ENCODE assay signal across 26 cellular contexts in the genomic region with DNA sequence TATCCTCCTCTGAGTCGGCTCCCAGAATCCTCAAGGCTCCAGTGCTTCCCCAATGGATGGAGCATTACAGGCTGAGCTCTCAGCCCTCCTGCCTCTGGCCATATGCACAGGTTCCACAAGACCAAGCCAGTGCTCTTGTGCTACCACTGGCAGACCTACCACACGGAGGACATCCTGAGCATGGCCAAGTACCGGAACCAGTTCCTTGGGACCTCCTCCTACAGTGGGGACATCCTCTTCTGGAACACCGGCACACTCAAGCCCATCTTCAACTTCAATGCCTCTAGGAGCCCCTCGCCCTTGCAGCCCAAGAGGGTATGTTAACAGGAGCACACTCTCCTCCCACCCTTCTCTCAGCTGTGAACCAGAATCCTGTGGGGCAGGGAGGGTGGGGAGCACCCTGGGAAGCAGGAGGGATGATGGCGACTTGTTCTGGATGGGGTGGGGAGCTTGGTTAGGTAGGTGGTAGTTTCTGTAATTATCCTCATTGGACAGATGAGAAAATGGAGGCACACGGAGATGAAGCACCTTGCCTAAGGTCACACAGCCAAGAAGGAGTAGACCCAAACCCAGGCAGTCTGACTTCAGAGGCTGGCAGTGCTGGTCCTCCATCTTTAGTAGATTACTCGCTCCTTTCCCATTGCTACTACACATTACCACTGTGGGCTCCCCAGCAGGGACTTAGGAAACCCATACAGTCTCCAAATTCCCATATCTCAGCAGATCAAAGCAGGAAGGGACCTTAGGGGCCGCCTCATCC. TPM values are rescaled to one million over a fixed set of nuclear protein-coding genes. Genes with fewer than 3 reads are reported as not detected.
DNase-seq lines count a peak whose midpoint lies in the region; ATAC-seq, FAIRE-seq and TF ChIP-seq lines count a peak whose summit lies in the region.
"Had no signal": no experiment of that assay in that cellular context is flagged by ENCODE, and none has a peak within 500 bp of the region (broad histone marks: within the 10 kb centered on the region; RNA-seq: fewer than 3 reads in every experiment).

No MANE protein-coding gene starts in this region.

- in situ Hi-C loops in HepG2 (cut with HindIII; ENCODE audit: extremely low pct_ligation_motif_present, low pct_unique_long_range_greater_than_20kb): no loop called here

- no peaks in the 10 kb centered on the region for H3K36me3 ChIP-seq in RWPE2 (ENCODE audit: low read depth)
- no peaks in the 10 kb centered on the region for H3K36me3 ChIP-seq in HepG2 (replicated peaks in 1 of 2; ENCODE audit: control insufficient read depth in 1 of 2, insufficient read depth in 2 of 2, low read length in 2 of 2)
- H3K36me3 ChIP-seq in kidney (ENCODE audit: control insufficient read depth in 1 of 2, insufficient read depth in 2 of 2, low read length in 2 of 2): no peaks in the 10 kb centered on the region
- H3K36me3 ChIP-seq: BLaER1 had no signal

- FAIRE-seq in HepG2 (lab: Jason Lieb, UNC) (no peak), kidney (lab: Jason Lieb, UNC) (no peak)
- FAIRE-seq: GM12891, GM19239 had no signal

- H3K27me3 ChIP-seq in RWPE2 (ENCODE audit: insufficient read depth, poor library complexity, severe bottlenecking): no peaks in the 10 kb centered on the region
- peaks cover 0 to 28% of the 10 kb centered on the region in 2 experiments; a peak in 4 of 5 replicates for H3K27me3 ChIP-seq in HepG2 (ENCODE audit: control insufficient read depth in 1 of 2, insufficient read depth in 2 of 2, low read length in 2 of 2)
- H3K27me3 ChIP-seq: BLaER1 had no signal

- no peak overlapping the region for H3K4me3 ChIP-seq in RWPE2 (ENCODE audit: severe bottlenecking)
- H3K4me3 ChIP-seq in HepG2 (replicated peaks in 1 of 3; ENCODE audit: insufficient read depth in 1 of 3, low read depth in 2 of 3, low read length in 3 of 3): no peak overlapping the region
- no peak overlapping the region for H3K4me3 ChIP-seq in kidney (ENCODE audit: low read length in 2 of 2)
- H3K4me3 ChIP-seq: BLaER1 had no signal

- no peaks in the 10 kb centered on the region for H4K20me1 ChIP-seq in HepG2 (ENCODE audit: insufficient read depth, low read length)
- H4K20me1 ChIP-seq: BLaER1 had no signal

- no peak for TF ChIP-seq POLR2A in HepG2 (IDR thresholded peaks at IDR 0.05; ENCODE audit: insufficient read depth in 1 of 2, low read depth in 2 of 2, low read length in 2 of 2)

- TF ChIP-seq CTCF in RWPE2 (IDR thresholded peaks at IDR 0.05; ENCODE audit: poor library complexity, severe bottlenecking) (no peak), HepG2 (CRISPR knock-in tag; IDR thresholded peaks at IDR 0.05) (no peak), kidney (IDR thresholded peaks at IDR 0.05; ENCODE audit: borderline replicate concordance, extremely low read depth, insufficient read depth) (no peak)

- WGBS in HepG2 (ENCODE audit: low lambda C conversion rate): 31% methylated on average over 9 of the region's 9 CpGs

- H2AFZ ChIP-seq in HepG2 (ENCODE audit: low read length): no peak overlapping the region

- BruUV-seq in HepG2 (replicated peaks; lab: Mats Ljungman, UMichigan): no TSS peak

- no peak overlapping the region for H3K4me2 ChIP-seq in HepG2 (ENCODE audit: low read depth, low read length)
- H3K4me2 ChIP-seq: BLaER1, SK-N-SH had no signal

- DNase-seq in RWPE2 (ENCODE audit: low spot score): peak; percentile 59
- DNase-seq in HepG2 (ENCODE audit: low spot score): no peak
- peak; percentile 51 for DNase-seq in posterior vena cava (ENCODE audit: low spot score)
- DNase-seq in ureter (ENCODE audit: low spot score): peak; percentile 13
- no peak for DNase-seq in kidney
- DNase-seq in occipital lobe (lab: John Stamatoyannopoulos, UW): no peak
- no peak for DNase-seq in GOT3 (lab: John Stamatoyannopoulos, UW)
- DNase-seq: CD4-positive, alpha-beta T cell; COR-L47; DMS79 treated with DMSO at 0.1 percent for 48 hours; H9; KG1; NCI-H1092; NCI-H1436; NCI-H1930; NCI-H2227 treated with DMSO at 0.1 percent for 48 hours; NCI-H510A treated with DMSO at 0.1 percent for 48 hours; NCI-H748 treated with DMSO at 0.1 percent for 48 hours; SIG-M5; SK-N-SH had no signal

- POLR2A ChIA-PET in HepG2 (lab: Yijun Ruan, JAX): no interaction called here

- no peak for ATAC-seq in RWPE2 (ENCODE audit: low read depth)
- ATAC-seq in HepG2: no peak
- no peak for ATAC-seq in GM21526 (IDR thresholded peaks at IDR 0.05; ENCODE audit: low FRiP score, unreplicated experiment)

- TF ChIP-seq EP300 in HepG2 (IDR thresholded peaks at IDR 0.05; ENCODE audit: low read depth in 2 of 2, low read length in 2 of 2): no peak
- no peak for TF ChIP-seq EP300 in HepG2 (CRISPR knock-in tag; IDR thresholded peaks at IDR 0.05; ENCODE audit: borderline replicate concordance)

- intact Hi-C loops in HepG2 (cut with micrococcal nuclease; ENCODE audit: unreplicated experiment): no loop called here
- intact Hi-C loops in posterior vena cava (cut with DNase I): no loop called here
- intact Hi-C loops in kidney (cut with DNase I): no loop called here

- no peaks in the 10 kb centered on the region for H3K79me2 ChIP-seq in HepG2 (ENCODE audit: insufficient read depth, low read length)

- CTCF ChIA-PET in HepG2 (lab: Yijun Ruan, JAX; ENCODE audit: low intra/inter-chr PET ratio, low total read pairs): no interaction called here

- TF ChIP-seq RAD21 in HepG2 (CRISPR knock-in tag; IDR thresholded peaks at IDR 0.05): no peak

- H3K9ac ChIP-seq in HepG2 (ENCODE audit: insufficient read depth, low read depth, low read length) (no peak overlapping the region), kidney (ENCODE audit: low read length in 2 of 2) (no peak overlapping the region)
- H3K9ac ChIP-seq: BLaER1, SK-N-SH had no signal

- no peak overlapping the region for H3K27ac ChIP-seq in RWPE2 (ENCODE audit: poor library complexity, severe bottlenecking)
- H3K27ac ChIP-seq in HepG2 (ENCODE audit: extremely low read length, insufficient read depth, low read length): no peak overlapping the region
- H3K27ac ChIP-seq in kidney (ENCODE audit: low read depth in 2 of 2, low read length in 2 of 2): no peak overlapping the region
- H3K27ac ChIP-seq: BLaER1, HL-60, RWPE1 had no signal

- H3K9me3 ChIP-seq in RWPE2 (ENCODE audit: severe bottlenecking) (peaks cover 4% of the 10 kb centered on the region), HepG2 (ENCODE audit: low read length) (peaks cover 13% of the 10 kb centered on the region), kidney (ENCODE audit: control insufficient read depth in 1 of 2, low read length in 2 of 2) (peaks cover 6 to 14% of the 10 kb centered on the region in 2 donors)

- H3K4me1 ChIP-seq in RWPE2 (ENCODE audit: insufficient read depth, poor library complexity, severe bottlenecking): no peaks in the 10 kb centered on the region
- no peaks in the 10 kb centered on the region for H3K4me1 ChIP-seq in HepG2 (ENCODE audit: insufficient read depth, low read length)
- H3K4me1 ChIP-seq in kidney (ENCODE audit: control insufficient read depth in 1 of 2, insufficient read depth in 1 of 2, low read depth in 1 of 2, low read length in 2 of 2): no peaks in the 10 kb centered on the region
- H3K4me1 ChIP-seq: BLaER1 had no signal

TF ChIP-seq in HepG2, 621 proteins besides CTCF, POLR2A, EP300 and RAD21:
- TF ChIP-seq, protein P1, sequence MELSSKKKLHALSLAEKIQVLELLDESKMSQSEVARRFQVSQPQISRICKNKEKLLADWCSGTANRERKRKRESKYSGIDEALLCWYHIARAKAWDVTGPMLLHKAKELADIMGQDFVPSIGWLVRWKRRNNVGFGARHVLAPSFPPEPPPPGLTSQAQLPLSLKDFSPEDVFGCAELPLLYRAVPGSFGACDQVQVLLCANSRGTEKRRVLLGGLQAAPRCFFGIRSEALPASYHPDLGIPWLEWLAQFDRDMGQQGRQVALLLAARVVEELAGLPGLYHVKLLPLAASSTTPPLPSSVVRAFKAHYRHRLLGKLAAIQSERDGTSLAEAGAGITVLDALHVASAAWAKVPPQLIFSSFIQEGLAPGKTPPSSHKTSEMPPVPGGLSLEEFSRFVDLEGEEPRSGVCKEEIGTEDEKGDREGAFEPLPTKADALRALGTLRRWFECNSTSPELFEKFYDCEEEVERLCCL (CRISPR knock-in tag; IDR thresholded peaks at IDR 0.05; ENCODE audit: borderline replicate concordance): no peak
- TF ChIP-seq ZNF263 (CRISPR knock-in tag; IDR thresholded peaks at IDR 0.05): 0 out of 2 replicates have a peak, but pooled peaks have one; percentile 19
TF ChIP-seq in HepG2: peak in this region for 1.

RNA-seq across cellular contexts. Expression of a gene that starts 58.6 kb away (rescaled TPM):
- total RNA-seq in HepG2 (2016; rRNA removed; fragmentation: Illumina TruSeq; extraction: Trizol): 0.22 TPM in 1 of 2 replicates, not detected in the other
- 0.10 TPM in 1 of 2 replicates, not detected in the other for total RNA-seq in HepG2 (2016; cell fraction: cytosol; rRNA removed; fragmentation: Illumina TruSeq; extraction: Trizol; ENCODE audit: low read depth)
- total RNA-seq in HepG2 (2016; cell fraction: insoluble cytoplasmic fraction; rRNA removed; fragmentation: Illumina TruSeq; extraction: Trizol): not detected in 2 replicates
- not detected in 2 replicates for total RNA-seq in HepG2 (2016; cell fraction: membrane; rRNA removed; fragmentation: Illumina TruSeq; extraction: Trizol)
- 0.72 TPM in 1 of 2 replicates, not detected in the other for total RNA-seq in HepG2 (2016; cell fraction: nucleus; rRNA removed; fragmentation: Illumina TruSeq; extraction: Trizol)
- polyA plus RNA-seq in HepG2 (2011; rRNA removed): 0.15 TPM in 1 of 2 replicates, not detected in the other
- not detected in 2 replicates for polyA plus RNA-seq in HepG2 (2011; cell fraction: cytosol; rRNA removed)
- 0.31 and 1.2 TPM in 2 replicates for polyA plus RNA-seq in HepG2 (2011; cell fraction: nucleus; rRNA removed)
- polyA plus RNA-seq in HepG2 (2012): not detected in 2 replicates
- polyA plus RNA-seq in HepG2 (2016; cell fraction: cytosol; fragmentation: Illumina TruSeq; extraction: Trizol; ENCODE audit: low read depth): not detected in 2 replicates
- not detected in 2 replicates for polyA plus RNA-seq in HepG2 (2016; cell fraction: insoluble cytoplasmic fraction; fragmentation: Illumina TruSeq; extraction: Trizol; ENCODE audit: low read depth)
- not detected in 2 replicates for polyA plus RNA-seq in HepG2 (2016; cell fraction: membrane; fragmentation: Illumina TruSeq; extraction: Trizol; ENCODE audit: low read depth)
- polyA plus RNA-seq in HepG2 (2016; cell fraction: nucleus; fragmentation: Illumina TruSeq; extraction: Trizol; ENCODE audit: insufficient read depth, low read depth): 0.62 and 0.75 TPM in 2 replicates
- not detected in 2 replicates for polyA minus RNA-seq in HepG2 (2011; rRNA and poly(A)+ RNA removed; ENCODE audit: low replicate concordance)
- polyA minus RNA-seq in HepG2 (2011; cell fraction: cytosol; rRNA and poly(A)+ RNA removed): not detected in 2 replicates
- not detected in 2 replicates for polyA minus RNA-seq in HepG2 (2011; cell fraction: nucleus; rRNA and poly(A)+ RNA removed)
- under 1 TPM; 0.28 to 0.81 TPM for total RNA-seq in posterior vena cava
- 1.0 TPM for total RNA-seq in ureter
- 0.13 TPM for total RNA-seq in kidney
- polyA plus RNA-seq in kidney (ENCODE audit: insufficient read depth, low read depth, low replicate concordance): not detected
- total RNA-seq in occipital lobe: not detected
- polyA plus RNA-seq: SK-N-SH had no signal

Comparison
In these comparisons a context has a peak if more than half of its experiments do, and no peak if none do; other contexts are left out.
1. DNase-seq: peak in RWPE2 (single experiment), posterior vena cava (single experiment) and ureter (single experiment); none in HepG2 (single experiment), kidney (single experiment), occipital lobe (single experiment) and GOT3 (single experiment).